In genomic region chr5:172453986-172454354, GRCh38 we compare ENCODE assay signal across 8 cellular contexts. TPM values are rescaled to one million over a fixed set of nuclear protein-coding genes. Genes with fewer than 3 reads are reported as not detected.
DNase-seq lines count a peak whose midpoint lies in the region; ATAC-seq, FAIRE-seq and TF ChIP-seq lines count a peak whose summit lies in the region.

No MANE protein-coding gene starts in this region.

- H3K79me2 ChIP-seq in Loucy (ENCODE audit: insufficient read depth, low read length) = no peaks in the 10 kb centered on the region

- H3K4me1 ChIP-seq in ES-I3 (ENCODE audit: insufficient read depth, low read length) = peaks cover 18% of the 10 kb centered on the region
- H3K4me1 ChIP-seq in Loucy (ENCODE audit: insufficient read depth, low read length, poor library complexity, severe bottlenecking) = peaks cover 6% of the 10 kb centered on the region
- H3K4me1 ChIP-seq in subcutaneous abdominal adipose tissue (ENCODE audit: control insufficient read depth in 5 of 5, insufficient read depth in 5 of 5, low read length in 5 of 5) = peaks cover 7 to 51% (median 30%) of the 10 kb centered on the region in 5 donors

- peak overlapping the region; percentile 50 for H3K27ac ChIP-seq in subcutaneous abdominal adipose tissue (ENCODE audit: low read depth, low read length)

- H3K4me2 ChIP-seq in Loucy (ENCODE audit: low read depth, low read length, poor library complexity, severe bottlenecking) = peak overlapping the region; percentile 74

- H3K4me3 ChIP-seq in Loucy (ENCODE audit: low read length, poor library complexity, severe bottlenecking) = peak overlapping the region; percentile 74
- H3K4me3 ChIP-seq in bronchial epithelial cell (ENCODE audit: low read depth, low read length) = peak overlapping the region; percentile 71
- peak overlapping the region; percentile 60 to 79 (median 76) for H3K4me3 ChIP-seq in subcutaneous abdominal adipose tissue (ENCODE audit: low read depth in 1 of 5, low read length in 5 of 5)

- no peak overlapping the region for H2AFZ ChIP-seq in Loucy (ENCODE audit: low read length)

- no peaks in the 10 kb centered on the region for H3K9me3 ChIP-seq in ES-I3 (ENCODE audit: control insufficient read depth, insufficient read depth, low read length)
- H3K9me3 ChIP-seq in Loucy (ENCODE audit: insufficient read depth, low read depth, low read length) = no peaks in the 10 kb centered on the region
- no peaks in the 10 kb centered on the region for H3K9me3 ChIP-seq in subcutaneous abdominal adipose tissue (ENCODE audit: control insufficient read depth in 5 of 5, low read length in 5 of 5)

- TF ChIP-seq CTCF in Loucy (conservative IDR thresholded peaks at IDR 0.05; ENCODE audit: low read length) = no peak
- TF ChIP-seq CTCF in bronchial epithelial cell (IDR thresholded peaks at IDR 0.05; ENCODE audit: insufficient read depth, low read length, severe bottlenecking) = no peak

- no peaks in the 10 kb centered on the region for H3K9me2 ChIP-seq in Loucy (replicated peaks; ENCODE audit: low read depth, low read length)

- H3K36me3 ChIP-seq in ES-I3 (ENCODE audit: insufficient read depth, low read length) (no peaks in the 10 kb centered on the region), Loucy (ENCODE audit: insufficient read depth, low read length) (no peaks in the 10 kb centered on the region), bronchial epithelial cell (ENCODE audit: control insufficient read depth, insufficient read depth, low read length) (peaks cover 2% of the 10 kb centered on the region), subcutaneous abdominal adipose tissue (ENCODE audit: control insufficient read depth in 5 of 5, insufficient read depth in 5 of 5, low read length in 5 of 5) (no peaks in the 10 kb centered on the region)

- H3F3A ChIP-seq in Loucy (ENCODE audit: low read depth) = no peaks in the 10 kb centered on the region

- H3K9ac ChIP-seq in ES-I3 (ENCODE audit: low read depth, low read length) = peak overlapping the region; percentile 89
- peak overlapping the region; percentile 58 for H3K9ac ChIP-seq in Loucy (ENCODE audit: low read depth, low read length, poor library complexity, severe bottlenecking)
- peak overlapping the region in 4 of 5 donors; percentile 63 to 73 (median 68) for H3K9ac ChIP-seq in subcutaneous abdominal adipose tissue (ENCODE audit: low read length in 5 of 5)

- H3K27me3 ChIP-seq in Loucy (ENCODE audit: insufficient read depth, low read length, poor library complexity, severe bottlenecking) = no peaks in the 10 kb centered on the region
- no peaks in the 10 kb centered on the region for H3K27me3 ChIP-seq in bronchial epithelial cell (ENCODE audit: control insufficient read depth, insufficient read depth, low read length)
- peaks cover 0 to 3% (median 0%) of the 10 kb centered on the region in 5 donors for H3K27me3 ChIP-seq in subcutaneous abdominal adipose tissue (ENCODE audit: control insufficient read depth in 5 of 5, insufficient read depth in 4 of 5, low read length in 5 of 5)

- DNase-seq in bronchial epithelial cell (ENCODE audit: low read depth) (no peak), left colon (peak in 1 of 2 donors; percentile 64)

- intact Hi-C loops in left colon (cut with DNase I, micrococcal nuclease) = loop anchor here in 1 of 2 donors (5.0 kb wide), 1 partner anchor 47 kb away; no protein-coding TSS in a partner anchor

- no peaks in the 10 kb centered on the region for H4K20me1 ChIP-seq in Loucy (ENCODE audit: insufficient read depth, low read length, poor library complexity, severe bottlenecking)

- peak; percentile 38 for ATAC-seq in left colon
- ATAC-seq in GM19467 (IDR thresholded peaks at IDR 0.05; ENCODE audit: unreplicated experiment) = no peak
- no peak for ATAC-seq in HG03139 (IDR thresholded peaks at IDR 0.05; ENCODE audit: unreplicated experiment)
- ATAC-seq in HG02840 (IDR thresholded peaks at IDR 0.05; ENCODE audit: low FRiP score, unreplicated experiment) = no peak

- no peak for FAIRE-seq in bronchial epithelial cell (lab: Jason Lieb, UNC)

RNA-seq across cellular contexts. Expression of gene SH3PXD2B, which starts 0.4 kb away (rescaled TPM):
- total RNA-seq in bronchial epithelial cell = 10.0 and 15.1 TPM in 2 replicates
- 10 to 100 TPM; 11.1 to 12.6 TPM for total RNA-seq in left colon
